Comparison of ENCODE assay signal across 9 cellular contexts in the genomic region with DNA sequence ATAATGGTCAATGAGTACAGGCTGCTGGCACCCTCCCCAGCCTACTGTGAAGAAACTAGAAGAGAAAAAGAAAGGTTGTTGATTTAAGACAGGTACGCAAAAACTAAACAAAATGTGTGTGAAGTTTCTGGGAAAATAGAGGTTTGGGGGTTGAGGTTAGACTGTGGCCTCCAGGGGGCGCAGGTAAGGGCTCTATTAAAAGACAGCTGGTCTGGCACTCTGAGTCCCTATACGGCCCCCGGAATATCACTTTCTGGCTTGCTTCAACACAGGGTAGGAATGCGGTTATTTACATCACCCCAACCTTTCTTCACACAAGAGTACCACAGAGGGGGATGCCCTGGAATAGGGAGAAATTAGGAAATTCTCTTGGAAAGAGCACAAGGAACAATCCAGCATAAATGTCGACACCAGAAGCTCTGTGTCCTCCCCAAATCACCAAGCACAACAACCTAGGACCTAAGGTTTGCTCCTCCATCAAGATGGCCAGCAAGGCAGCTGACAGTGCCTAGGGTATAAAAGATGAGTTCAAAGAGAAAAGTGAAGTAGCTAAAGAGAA.
DNase-seq lines count a peak whose midpoint lies in the region; ATAC-seq and TF ChIP-seq lines count a peak whose summit lies in the region.
"Had no signal": no experiment of that assay in that cellular context is flagged by ENCODE, and none has a peak within 500 bp of the region (broad histone marks: within the 10 kb centered on the region; RNA-seq: fewer than 3 reads in every experiment).

No MANE protein-coding gene starts in this region.

- H3K36me3 Mint-ChIP-seq in T-helper 17 cell (ENCODE audit: low read depth) (no peaks in the 10 kb centered on the region), natural killer cell (no peaks in the 10 kb centered on the region)
- H3K36me3 Mint-ChIP-seq in stimulated activated effector memory CD8-positive, alpha-beta T cell treated with anti-CD3 and anti-CD28 coated beads, Interleukin-12 subunit alpha, Interleukin-12 subunit beta, amount 100 ng/mL, for 72 hours: no peaks in the 10 kb centered on the region

- H2AFZ ChIP-seq in smooth muscle cell (ENCODE audit: low read depth): no peak overlapping the region

- DNase-seq in GM12865 (ENCODE audit: low read depth): peak; percentile 27
- peak; percentile 19 for DNase-seq in MG63
- no peak for DNase-seq in epithelial cell of proximal tubule (ENCODE audit: low read depth)
- DNase-seq in smooth muscle cell (lab: John Stamatoyannopoulos, UW; ENCODE audit: unreplicated experiment): peak; percentile 6
- DNase-seq in T-helper 17 cell: no peak
- no peak for DNase-seq in natural killer cell
- no peak for DNase-seq in stimulated activated effector memory CD8-positive, alpha-beta T cell treated with anti-CD3 and anti-CD28 coated beads, Interleukin-12 subunit alpha, Interleukin-12 subunit beta, amount 100 ng/mL, for 72 hours (ENCODE audit: low spot score in 2 of 2)

- H3K27me3 ChIP-seq in MG63 (no peaks in the 10 kb centered on the region; the same call in 1 of the 2 replicates), smooth muscle cell (ENCODE audit: low read depth) (no peaks in the 10 kb centered on the region)

- intact Hi-C loops in natural killer cell (cut with micrococcal nuclease): no loop called here

- no peaks in the 10 kb centered on the region for H3K4me1 Mint-ChIP-seq in T-helper 17 cell
- H3K4me1 Mint-ChIP-seq in natural killer cell: no peaks in the 10 kb centered on the region
- H3K4me1 Mint-ChIP-seq in stimulated activated effector memory CD8-positive, alpha-beta T cell treated with anti-CD3 and anti-CD28 coated beads, Interleukin-12 subunit alpha, Interleukin-12 subunit beta, amount 100 ng/mL, for 72 hours: no peaks in the 10 kb centered on the region

- 49% methylated on average over 5 of the region's 6 CpGs for WGBS in smooth muscle cell (ENCODE audit: low lambda C conversion rate)

- ATAC-seq in T-helper 17 cell (no peak), natural killer cell (no peak)
- no peak for ATAC-seq in stimulated activated effector memory CD8-positive, alpha-beta T cell treated with anti-CD3 and anti-CD28 coated beads, Interleukin-12 subunit alpha, Interleukin-12 subunit beta, amount 100 ng/mL, for 72 hours

- peaks cover 1 to 6% of the 10 kb centered on the region in 2 donors for H3K9me3 Mint-ChIP-seq in natural killer cell
- peaks cover 4% of the 10 kb centered on the region for H3K9me3 Mint-ChIP-seq in stimulated activated effector memory CD8-positive, alpha-beta T cell treated with anti-CD3 and anti-CD28 coated beads, Interleukin-12 subunit alpha, Interleukin-12 subunit beta, amount 100 ng/mL, for 72 hours

- H3K27ac ChIP-seq in 22Rv1 (no peak overlapping the region), smooth muscle cell (ENCODE audit: low read depth) (no peak overlapping the region)
- H3K27ac ChIP-seq: skin epidermis had no signal

- H4K20me1 ChIP-seq in smooth muscle cell (ENCODE audit: low read depth): no peaks in the 10 kb centered on the region

- no peaks in the 10 kb centered on the region for H3K36me3 ChIP-seq in MG63
- no peaks in the 10 kb centered on the region for H3K36me3 ChIP-seq in smooth muscle cell (ENCODE audit: low read depth)

- H3K27ac Mint-ChIP-seq in T-helper 17 cell (no peak overlapping the region), natural killer cell (no peak overlapping the region)
- no peak overlapping the region for H3K27ac Mint-ChIP-seq in stimulated activated effector memory CD8-positive, alpha-beta T cell treated with anti-CD3 and anti-CD28 coated beads, Interleukin-12 subunit alpha, Interleukin-12 subunit beta, amount 100 ng/mL, for 72 hours

- no peak overlapping the region for H3K4me3 ChIP-seq in GM12865 (ENCODE audit: low read depth, low read length)
- no peak overlapping the region for H3K4me3 ChIP-seq in MG63
- H3K4me3 ChIP-seq in epithelial cell of proximal tubule (ENCODE audit: low read depth, low read length): no peak overlapping the region
- H3K4me3 ChIP-seq in smooth muscle cell: no peak overlapping the region
- H3K4me3 ChIP-seq: skin epidermis had no signal

- H3F3A ChIP-seq in smooth muscle cell (ENCODE audit: low read depth): no peaks in the 10 kb centered on the region

- H3K9ac ChIP-seq in smooth muscle cell (ENCODE audit: low read depth): no peak overlapping the region

- H3K9me3 ChIP-seq in MG63: no peaks in the 10 kb centered on the region
- no peaks in the 10 kb centered on the region for H3K9me3 ChIP-seq in smooth muscle cell (replicated peaks; ENCODE audit: low read depth)
- no peaks in the 10 kb centered on the region for H3K9me3 ChIP-seq in T-helper 17 cell (ENCODE audit: control insufficient read depth, low read length, poor library complexity, severe bottlenecking)

- H3K4me1 ChIP-seq in smooth muscle cell (ENCODE audit: low read depth): no peaks in the 10 kb centered on the region

- H3K4me3 Mint-ChIP-seq in T-helper 17 cell (no peak overlapping the region), natural killer cell (no peak overlapping the region)
- H3K4me3 Mint-ChIP-seq in stimulated activated effector memory CD8-positive, alpha-beta T cell treated with anti-CD3 and anti-CD28 coated beads, Interleukin-12 subunit alpha, Interleukin-12 subunit beta, amount 100 ng/mL, for 72 hours: no peak overlapping the region

- TF ChIP-seq CTCF in 22Rv1 (IDR thresholded peaks at IDR 0.05) (peak; percentile 79), GM12865 (IDR thresholded peaks at IDR 0.05; ENCODE audit: insufficient read depth, low read depth, low read length, missing control alignments) (peak; percentile 65), epithelial cell of proximal tubule (conservative IDR thresholded peaks at IDR 0.05; ENCODE audit: low read depth, low read length) (peak; percentile 71), smooth muscle cell (IDR thresholded peaks at IDR 0.05; ENCODE audit: borderline replicate concordance, insufficient read depth, poor library complexity, severe bottlenecking) (peak; percentile 74), natural killer cell (IDR thresholded peaks at IDR 0.05) (no peak)

- H3K27me3 Mint-ChIP-seq in T-helper 17 cell: peaks cover 6% of the 10 kb centered on the region
- H3K27me3 Mint-ChIP-seq in natural killer cell (ENCODE audit: low read depth in 2 of 2): no peaks in the 10 kb centered on the region

- H3K79me2 ChIP-seq in smooth muscle cell (ENCODE audit: low read depth): no peaks in the 10 kb centered on the region

- H3K4me2 ChIP-seq in smooth muscle cell: no peak overlapping the region

Comparison
In these comparisons a context has a peak if more than half of its experiments do, and no peak if none do; other contexts are left out.
1. DNase-seq: peak in GM12865 (single experiment), MG63 (single experiment) and smooth muscle cell (single experiment); none in epithelial cell of proximal tubule (single experiment), T-helper 17 cell (0 of 3), natural killer cell (single experiment) and stimulated activated effector memory CD8-positive, alpha-beta T cell treated with anti-CD3 and anti-CD28 coated beads, Interleukin-12 subunit alpha, Interleukin-12 subunit beta, amount 100 ng/mL, for 72 hours (0 of 2).